8 cellular contexts compared by ENCODE assay signal in the genomic region with DNA sequence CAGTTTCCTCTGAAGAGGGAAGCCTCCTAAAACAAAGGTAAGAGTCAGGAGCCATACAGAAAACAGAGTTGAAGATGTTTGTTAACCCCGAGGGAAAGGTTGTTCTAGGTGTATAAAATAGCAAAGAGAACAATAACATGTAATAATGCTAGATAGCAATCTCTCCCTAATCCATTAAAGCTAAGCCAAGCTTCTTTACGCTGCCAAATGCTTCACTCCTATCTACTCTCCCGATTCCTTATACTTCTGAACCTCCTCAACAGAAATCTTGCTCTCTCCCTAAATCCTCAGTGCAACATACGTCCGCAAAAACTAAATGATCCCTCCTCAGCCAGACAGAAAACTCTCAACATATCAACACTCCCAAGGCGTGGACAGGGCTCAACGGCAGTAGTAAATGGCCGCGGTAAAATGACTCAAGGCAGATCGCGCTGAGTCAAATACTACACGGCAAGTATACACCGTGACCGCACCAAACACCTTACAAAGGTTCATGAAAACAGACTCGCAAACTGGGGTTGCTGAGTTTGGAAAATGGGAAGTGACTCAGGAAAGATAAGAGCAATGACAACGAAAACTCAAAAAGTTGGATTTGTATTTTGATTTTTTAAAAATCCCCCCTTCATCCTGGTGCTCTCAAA. TPM values are rescaled to one million over a fixed set of nuclear protein-coding genes. Genes with fewer than 3 reads are reported as not detected.
DNase-seq lines count a peak whose midpoint lies in the region; ATAC-seq and TF ChIP-seq lines count a peak whose summit lies in the region.

No MANE protein-coding gene starts in this region.

- TF ChIP-seq CTCF in AG10803 (conservative IDR thresholded peaks at IDR 0.05; ENCODE audit: low read length) (no peak), fibroblast of mammary gland (conservative IDR thresholded peaks at IDR 0.05; ENCODE audit: control insufficient read depth, insufficient read depth, low read depth, low read length) (no peak), nephron (IDR thresholded peaks at IDR 0.05; ENCODE audit: unreplicated experiment in 3 of 3) (no peak), suprapubic skin (IDR thresholded peaks at IDR 0.05) (no peak)

- peaks cover 21% of the 10 kb centered on the region for H3K4me1 Mint-ChIP-seq in nephron

- H3K9me3 Mint-ChIP-seq in nephron = no peaks in the 10 kb centered on the region

- DNase-seq in AG10803 (ENCODE audit: low read depth) = peak; percentile 47
- peak; percentile 6 for DNase-seq in NOMO-1 treated with dmso at 0.1 percent for 144 hours (lab: John Stamatoyannopoulos, UW; ENCODE audit: unreplicated experiment)
- DNase-seq in activated T-helper 1 cell treated with Interleukin-2 at 50 U/mL for 16 hours (ENCODE audit: low read depth) = peak; percentile 31
- DNase-seq in fibroblast of mammary gland (ENCODE audit: low read depth) = peak; percentile 73
- peak in 1 of 2 donors; percentile 71 for DNase-seq in suprapubic skin (ENCODE audit: low spot score in 2 of 2)

- H3K9me3 ChIP-seq in suprapubic skin = no peaks in the 10 kb centered on the region

- H3K36me3 Mint-ChIP-seq in nephron (ENCODE audit: low read depth) = peaks cover 36% of the 10 kb centered on the region

- no peaks in the 10 kb centered on the region for H3K27me3 Mint-ChIP-seq in nephron (ENCODE audit: low read depth)

- WGBS in suprapubic skin = 1% methylated on average over 16 of the region's 16 CpGs

- no peak for TF ChIP-seq EP300 in suprapubic skin (IDR thresholded peaks at IDR 0.05)

- peaks cover 26% of the 10 kb centered on the region for H3K4me1 ChIP-seq in suprapubic skin

- H3K27ac ChIP-seq in suprapubic skin = peak overlapping the region; percentile 97

- no peaks in the 10 kb centered on the region for H3K27me3 ChIP-seq in suprapubic skin

- ATAC-seq in GM19023 (IDR thresholded peaks at IDR 0.05; ENCODE audit: unreplicated experiment) (peak; percentile 44), HG03175 (IDR thresholded peaks at IDR 0.05; ENCODE audit: unreplicated experiment) (peak; percentile 55)

- TF ChIP-seq POLR2A in suprapubic skin (IDR thresholded peaks at IDR 0.05) = no peak

- H3K36me3 ChIP-seq in suprapubic skin = peaks cover 10% of the 10 kb centered on the region

- H3K4me3 Mint-ChIP-seq in nephron = peak overlapping the region; percentile 85 to 91 (median 90)

- H3K4me3 ChIP-seq in AG10803 (ENCODE audit: low read length) = peak overlapping the region; percentile 79
- peak overlapping the region; percentile 88 for H3K4me3 ChIP-seq in fibroblast of mammary gland (ENCODE audit: control insufficient read depth, low read depth, low read length)
- H3K4me3 ChIP-seq in suprapubic skin = peak overlapping the region; percentile 83

- peak overlapping the region; percentile 65 to 85 (median 84) for H3K27ac Mint-ChIP-seq in nephron

RNA-seq across cellular contexts. Expression of a gene that starts 0.7 kb away (rescaled TPM):
- 100 to 1,000 TPM; 137 to 319 (median 159) TPM for total RNA-seq in suprapubic skin

RNA-seq across cellular contexts. Expression of a gene that starts 9.8 kb away (rescaled TPM):
- total RNA-seq in suprapubic skin = not detected

RNA-seq across cellular contexts. Expression of a gene that starts 24.5 kb away (rescaled TPM):
- total RNA-seq in suprapubic skin = not detected

RNA-seq across cellular contexts. Expression of a gene that starts 59.0 kb away (rescaled TPM):
- total RNA-seq in suprapubic skin = not detected
